1 cellular context compared by ENCODE assay signal in genomic region chr1:164689672-164690655, GRCh38.
TF ChIP-seq lines count a peak whose summit lies in the region.

No MANE protein-coding gene starts in this region.

TF ChIP-seq in K562, 482 proteins besides CTCF, POLR2A, EP300 and RAD21 (continued from another document):
- peak; percentile 55 for TF ChIP-seq TCF3 (CRISPR knock-in tag; IDR thresholded peaks at IDR 0.05)
